Comparison of ENCODE assay signal across 19 cellular contexts in the genomic region with DNA sequence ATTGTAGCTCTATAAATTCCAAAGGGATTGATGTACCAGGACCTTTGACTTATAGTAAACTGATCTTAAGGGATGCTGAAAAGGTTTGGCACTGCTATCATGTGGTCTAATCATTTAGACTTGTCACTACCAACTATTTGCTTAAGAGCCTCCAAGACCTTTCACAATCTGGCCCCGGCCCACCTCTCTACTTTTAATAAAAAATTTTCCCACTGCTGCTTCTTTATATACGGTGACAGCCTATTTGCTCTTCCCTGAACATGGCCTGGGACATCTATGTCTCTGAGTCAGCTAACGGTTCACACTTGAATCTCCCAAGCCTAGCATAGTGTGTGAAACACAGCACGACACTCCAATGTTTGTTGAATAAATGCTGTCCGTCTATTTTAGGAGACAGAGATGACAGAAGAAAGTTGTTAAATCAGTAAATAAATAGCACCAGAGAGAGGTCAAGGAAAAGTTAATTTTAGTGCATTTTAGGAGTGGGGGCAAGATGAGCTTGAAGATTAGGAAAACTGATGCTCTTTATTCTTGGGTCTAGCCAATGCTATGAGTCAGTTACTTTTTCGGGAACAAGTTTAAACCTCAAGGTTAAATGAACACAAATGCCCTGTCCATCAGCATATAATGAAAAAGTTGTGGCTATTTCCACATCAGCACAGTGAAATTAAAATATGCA.
DNase-seq lines count a peak whose midpoint lies in the region; ATAC-seq, FAIRE-seq and TF ChIP-seq lines count a peak whose summit lies in the region.
"Had no signal": no experiment of that assay in that cellular context is flagged by ENCODE, and none has a peak within 500 bp of the region (broad histone marks: within the 10 kb centered on the region; RNA-seq: fewer than 3 reads in every experiment).

No MANE protein-coding gene starts in this region.

- peaks cover 44% of the 10 kb centered on the region for H3F3A ChIP-seq in GM23248 (ENCODE audit: insufficient read depth)

- H3K9me3 ChIP-seq in GM23248 (ENCODE audit: low read depth): no peaks in the 10 kb centered on the region
- H3K9me3 ChIP-seq in astrocyte (ENCODE audit: insufficient read depth, low read depth, low read length): no peaks in the 10 kb centered on the region
- H3K9me3 ChIP-seq in left ventricle myocardium inferior (replicated peaks): no peaks in the 10 kb centered on the region
- no peaks in the 10 kb centered on the region for H3K9me3 ChIP-seq in mammary epithelial cell (replicated peaks; ENCODE audit: insufficient read depth, low read length)
- H3K9me3 ChIP-seq: colonic mucosa, pancreas, Peyer's patch had no signal

- H3K27me3 ChIP-seq in GM23248 (replicated peaks; ENCODE audit: insufficient read depth) (no peaks in the 10 kb centered on the region), astrocyte (ENCODE audit: insufficient read depth, low read length) (no peaks in the 10 kb centered on the region), left ventricle myocardium inferior (ENCODE audit: low read depth) (no peaks in the 10 kb centered on the region), mammary epithelial cell (ENCODE audit: insufficient read depth, low read length) (no peaks in the 10 kb centered on the region)
- H3K27me3 ChIP-seq: colonic mucosa, pancreas, Peyer's patch had no signal

- H3K4me3 Mint-ChIP-seq in astrocyte (ENCODE audit: unreplicated experiment): no peak overlapping the region
- H3K4me3 Mint-ChIP-seq: activated naive CD8-positive, alpha-beta T cell treated with anti-CD3 and anti-CD28 coated beads, Interleukin-2, amount 10 ng/mL, durations not matched to agents 7 days and 5 days; activated T-cell treated with anti-CD3 and anti-CD28 coated beads, Interleukin-2, amount 50 U/mL, for 24 hours; CD4-positive, CD25-positive, alpha-beta regulatory T cell; T-helper 1 cell treated with Interleukin-12 subunit alpha and Interleukin-12 subunit beta and Interleukin-4 antibody, amounts not matched to agents 30 μg/mL and 1 μg/mL, for 36 hours had no signal

- CTCF ChIA-PET in mammary epithelial cell (lab: Charles Lee; ENCODE audit: low non-redundant PET): interaction anchor here (0.5 kb wide), 1 partner anchor 21 kb away, joined by 5 read pairs; no protein-coding TSS in a partner anchor

- ATAC-seq in left colon: no peak
- ATAC-seq in GM21423 (IDR thresholded peaks at IDR 0.05; ENCODE audit: unreplicated experiment): no peak

- dilution Hi-C loops in mammary epithelial cell (cut with HindIII; ENCODE audit: low sequenced_read_pairs): no loop called here

- peak overlapping the region; percentile 27 for H3K27ac Mint-ChIP-seq in astrocyte (ENCODE audit: unreplicated experiment)
- H3K27ac Mint-ChIP-seq: activated naive CD8-positive, alpha-beta T cell treated with anti-CD3 and anti-CD28 coated beads, Interleukin-2, amount 10 ng/mL, durations not matched to agents 7 days and 5 days; activated T-cell treated with anti-CD3 and anti-CD28 coated beads, Interleukin-2, amount 50 U/mL, for 24 hours; CD4-positive, CD25-positive, alpha-beta regulatory T cell; T-helper 1 cell treated with Interleukin-12 subunit alpha and Interleukin-12 subunit beta and Interleukin-4 antibody, amounts not matched to agents 30 μg/mL and 1 μg/mL, for 36 hours had no signal

- DNase-seq in GM23248: peak; percentile 78
- peak; percentile 90 for DNase-seq in astrocyte (ENCODE audit: low read depth)
- no peak for DNase-seq in left ventricle myocardium inferior
- peak; percentile 47 for DNase-seq in stromal cell of bone marrow (ENCODE audit: low read depth)
- no peak for DNase-seq in mammary epithelial cell
- no peak for DNase-seq in left colon
- no peak for DNase-seq in activated CD4-positive, alpha-beta T cell treated with anti-CD3 and anti-CD28 coated beads for 48 hours
- DNase-seq: activated CD4-positive, alpha-beta T cell treated with anti-CD3 and anti-CD28 coated beads for 4 hours; activated naive CD8-positive, alpha-beta T cell treated with anti-CD3 and anti-CD28 coated beads, Interleukin-2, amount 10 ng/mL, durations not matched to agents 7 days and 5 days; activated T-cell treated with anti-CD3 and anti-CD28 coated beads, Interleukin-2, amount 50 U/mL, for 24 hours; CD4-positive, CD25-positive, alpha-beta regulatory T cell; colonic mucosa; NCI-H2081; NCI-H526 treated with DMSO at 0.1 percent for 48 hours; pancreas; Peyer's patch; substantia nigra had no signal

- peak overlapping the region; percentile 4; the same call in 1 of the 2 replicates for H3K4me3 ChIP-seq in GM23248
- peak overlapping the region; percentile 33 for H3K4me3 ChIP-seq in astrocyte (ENCODE audit: insufficient read depth, low read depth, low read length)
- H3K4me3 ChIP-seq in left ventricle myocardium inferior: no peak overlapping the region
- no peak overlapping the region for H3K4me3 ChIP-seq in mammary epithelial cell (replicated peaks in 1 of 3; ENCODE audit: insufficient read depth in 1 of 3, low read depth in 2 of 3, low read length in 3 of 3)
- H3K4me3 ChIP-seq: colonic mucosa, pancreas, Peyer's patch had no signal

- BruUV-seq in mammary epithelial cell (replicated peaks; lab: Mats Ljungman, UMichigan): no TSS peak

- no peaks in the 10 kb centered on the region for H3K9me3 Mint-ChIP-seq in astrocyte (ENCODE audit: unreplicated experiment)
- H3K9me3 Mint-ChIP-seq: activated naive CD8-positive, alpha-beta T cell treated with anti-CD3 and anti-CD28 coated beads, Interleukin-2, amount 10 ng/mL, durations not matched to agents 7 days and 5 days; activated T-cell treated with anti-CD3 and anti-CD28 coated beads, Interleukin-2, amount 50 U/mL, for 24 hours; CD4-positive, CD25-positive, alpha-beta regulatory T cell; T-helper 1 cell treated with Interleukin-12 subunit alpha and Interleukin-12 subunit beta and Interleukin-4 antibody, amounts not matched to agents 30 μg/mL and 1 μg/mL, for 36 hours had no signal

- peaks cover 51% of the 10 kb centered on the region for H3K4me1 Mint-ChIP-seq in astrocyte (ENCODE audit: low read depth, unreplicated experiment)

- peak overlapping the region; percentile 72 for H3K4me2 ChIP-seq in GM23248 (ENCODE audit: unreplicated experiment)
- H3K4me2 ChIP-seq in astrocyte (ENCODE audit: low read length): peak overlapping the region; percentile 74
- H3K4me2 ChIP-seq in mammary epithelial cell (ENCODE audit: insufficient read depth, low read depth, low read length): no peak overlapping the region

- intact Hi-C loops in left ventricle myocardium inferior (cut with micrococcal nuclease) (no loop called here), mammary epithelial cell (cut with micrococcal nuclease) (no loop called here), left colon (cut with DNase I, micrococcal nuclease) (no loop called here)

- in situ Hi-C loops in GM23248 (cut with MboI) (no loop called here), mammary epithelial cell (cut with MboI; ENCODE audit: low sequenced_read_pairs in 2 of 2) (no loop called here)

- TF ChIP-seq CTCF in astrocyte (IDR thresholded peaks at IDR 0.05; ENCODE audit: insufficient read depth, low read depth, low read length) (no peak), left ventricle myocardium inferior (IDR thresholded peaks at IDR 0.05; ENCODE audit: borderline replicate concordance) (no peak), mammary epithelial cell (conservative IDR thresholded peaks at IDR 0.05 in 1 of 2, IDR thresholded peaks at IDR 0.05 in 1 of 2; ENCODE audit: extremely low read depth in 1 of 2, insufficient read depth in 1 of 2, low read depth in 1 of 2, low read length in 2 of 2) (no peak)

- H3K79me2 ChIP-seq in GM23248 (ENCODE audit: insufficient read depth) (no peaks in the 10 kb centered on the region), astrocyte (ENCODE audit: insufficient read depth, low read length) (peaks cover 2% of the 10 kb centered on the region), mammary epithelial cell (ENCODE audit: insufficient read depth, low read length) (no peaks in the 10 kb centered on the region)

- FAIRE-seq in astrocyte (lab: Jason Lieb, UNC): peak; percentile 50
- FAIRE-seq: pancreas had no signal

- H3K36me3 Mint-ChIP-seq in astrocyte (ENCODE audit: low read depth, unreplicated experiment): no peaks in the 10 kb centered on the region
- H3K36me3 Mint-ChIP-seq: CD4-positive, CD25-positive, alpha-beta regulatory T cell had no signal

- H3K9me2 ChIP-seq in GM23248 (ENCODE audit: insufficient read depth): no peaks in the 10 kb centered on the region

- H3K9ac ChIP-seq in GM23248 (no peak overlapping the region; the same call in 1 of the 2 replicates), astrocyte (ENCODE audit: low read length) (peak overlapping the region; percentile 16), mammary epithelial cell (ENCODE audit: insufficient read depth, low read length) (no peak overlapping the region)

- H2AFZ ChIP-seq in GM23248 (no peak overlapping the region), astrocyte (ENCODE audit: low read depth, low read length) (no peak overlapping the region), mammary epithelial cell (ENCODE audit: low read depth, low read length) (no peak overlapping the region)

- H3K36me3 ChIP-seq in GM23248 (ENCODE audit: low read depth) (no peaks in the 10 kb centered on the region), astrocyte (ENCODE audit: insufficient read depth, low read length) (no peaks in the 10 kb centered on the region), left ventricle myocardium inferior (no peaks in the 10 kb centered on the region), mammary epithelial cell (ENCODE audit: insufficient read depth, low read length) (no peaks in the 10 kb centered on the region)
- H3K36me3 ChIP-seq: colonic mucosa, pancreas, Peyer's patch had no signal

- 2 to 5% methylated on average over 6 of the region's 6 CpGs for WGBS in GM23248 (ENCODE audit: low coverage in 1 of 2, low lambda C conversion rate in 2 of 2, missing lambda C conversion rate in 2 of 2), 2 experiments
- 89% methylated on average over 6 of the region's 6 CpGs for WGBS in mammary epithelial cell (ENCODE audit: low coverage, missing lambda C conversion rate)

- peak overlapping the region; percentile 69 for H3K27ac ChIP-seq in GM23248
- peak overlapping the region; percentile 74 for H3K27ac ChIP-seq in astrocyte (ENCODE audit: low read depth, low read length)
- H3K27ac ChIP-seq in left ventricle myocardium inferior (replicated peaks): peak overlapping the region; percentile 67
- no peak overlapping the region for H3K27ac ChIP-seq in mammary epithelial cell (ENCODE audit: insufficient read depth, low read depth, low read length)
- H3K27ac ChIP-seq: colonic mucosa, pancreas, Peyer's patch had no signal

- no peaks in the 10 kb centered on the region for H4K20me1 ChIP-seq in GM23248 (ENCODE audit: insufficient read depth)
- H4K20me1 ChIP-seq in astrocyte (ENCODE audit: insufficient read depth, low read length): no peaks in the 10 kb centered on the region
- no peaks in the 10 kb centered on the region for H4K20me1 ChIP-seq in mammary epithelial cell (ENCODE audit: insufficient read depth, low read length)

- H3K27me3 Mint-ChIP-seq in astrocyte (ENCODE audit: low read depth, unreplicated experiment): no peaks in the 10 kb centered on the region

- H3K4me1 ChIP-seq in GM23248 (ENCODE audit: insufficient read depth): peaks cover 42% of the 10 kb centered on the region
- H3K4me1 ChIP-seq in astrocyte (ENCODE audit: insufficient read depth, low read length): peaks cover 30% of the 10 kb centered on the region
- H3K4me1 ChIP-seq in left ventricle myocardium inferior: peaks cover 60% of the 10 kb centered on the region
- H3K4me1 ChIP-seq in mammary epithelial cell (ENCODE audit: insufficient read depth, low read length): peaks cover 6% of the 10 kb centered on the region
- H3K4me1 ChIP-seq: colonic mucosa, Peyer's patch had no signal

Comparison
In these comparisons a context has a peak if more than half of its experiments do, and no peak if none do; other contexts are left out.
1. DNase-seq: peak in GM23248 (single experiment), astrocyte (single experiment) and stromal cell of bone marrow (single experiment); none in left ventricle myocardium inferior (single experiment), mammary epithelial cell (single experiment), left colon (0 of 2) and activated CD4-positive, alpha-beta T cell treated with anti-CD3 and anti-CD28 coated beads for 48 hours (single experiment).
2. H3K4me3 ChIP-seq: peak in GM23248 (single experiment) and astrocyte (single experiment); none in left ventricle myocardium inferior (single experiment) and mammary epithelial cell (0 of 3).